31 cellular contexts compared by ENCODE assay signal in the genomic region with DNA sequence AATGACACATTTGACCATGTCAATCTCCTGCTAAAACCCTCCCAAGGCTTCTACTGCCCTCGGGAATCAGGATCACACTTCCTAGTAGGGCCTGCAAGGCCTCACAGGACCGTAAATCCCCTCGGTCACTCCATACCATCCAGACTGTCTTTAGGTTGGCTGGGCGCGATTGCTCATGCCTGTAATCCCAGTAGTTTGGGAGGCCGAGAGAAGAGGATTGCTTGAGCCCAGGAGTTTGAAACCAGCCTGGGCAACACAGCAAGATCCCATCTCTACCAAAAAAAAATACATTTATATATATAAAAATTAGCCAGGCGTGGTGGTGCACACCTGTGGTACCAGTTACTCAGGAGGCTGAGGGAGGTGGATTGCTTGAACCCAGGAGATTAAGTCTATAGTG. TPM values are rescaled to one million over a fixed set of nuclear protein-coding genes. Genes with fewer than 3 reads are reported as not detected.
"Had no signal": no experiment of that assay in that cellular context is flagged by ENCODE, and none has a peak within 500 bp of the region (broad histone marks: within the 10 kb centered on the region; RNA-seq: fewer than 3 reads in every experiment).

No MANE protein-coding gene starts in this region.

- H3K27ac Mint-ChIP-seq: progenitor cell of endocrine pancreas had no signal

- H3K4me1 Mint-ChIP-seq: endodermal cell had no signal

- H3K27me3 Mint-ChIP-seq: naive thymus-derived CD8-positive, alpha-beta T cell; progenitor cell of endocrine pancreas; stimulated activated naive CD8-positive, alpha-beta T cell treated with anti-CD3 and anti-CD28 coated beads, Interleukin-15, amount 100 ng/mL, for 72 hours had no signal

- H3K4me3 ChIP-seq: dorsolateral prefrontal cortex, gastrocnemius medialis, lower lobe of right lung, ovary, smooth muscle cell, suprapubic skin, thyroid gland, vagina had no signal

- H3K36me3 ChIP-seq: gastrocnemius medialis, lower lobe of right lung, ovary, suprapubic skin, thyroid gland, vagina had no signal

- H3K27me3 ChIP-seq: dorsolateral prefrontal cortex, gastrocnemius medialis, ovary, suprapubic skin, thyroid gland, vagina had no signal

- H3K9me3 ChIP-seq: gastrocnemius medialis, lower lobe of right lung, ovary, suprapubic skin, thyroid gland, vagina had no signal

- DNase-seq: dorsolateral prefrontal cortex; effector CD4-positive, alpha-beta T cell; endodermal cell; gastrocnemius medialis; head of caudate nucleus; left ventricle myocardium superior; lower lobe of right lung; naive thymus-derived CD8-positive, alpha-beta T cell; occipital lobe; stimulated activated CD4-positive, alpha-beta T cell treated with anti-CD3 and anti-CD28 coated beads, Interleukin-12 subunit alpha, Interleukin-12 subunit beta, amount 100 ng/mL, for 4 hours; stimulated activated CD4-positive, alpha-beta T cell treated with anti-CD3 and anti-CD28 coated beads, Interleukin-1b, Interleukin-23, amount 100 ng/mL, for 48 hours; stimulated activated CD4-positive, alpha-beta T cell treated with anti-CD3 and anti-CD28 coated beads, Interleukin-4, amount 100 ng/mL, for 1 hour; stimulated activated CD8-positive, alpha-beta memory T cell treated with anti-CD3 and anti-CD28 coated beads, Interleukin-4, amount 100 ng/mL, for 48 hours; stimulated activated naive CD4-positive, alpha-beta T cell; stimulated activated naive CD8-positive, alpha-beta T cell treated with anti-CD3 and anti-CD28 coated beads, Interleukin-15, amount 100 ng/mL, for 72 hours; trophoblast cell had no signal

- H3K27ac ChIP-seq: epithelial cell of prostate, gastrocnemius medialis, lower lobe of right lung, suprapubic skin, thyroid gland, vagina had no signal

- H3K4me1 ChIP-seq: lower lobe of right lung, suprapubic skin, vagina had no signal

- H3K4me2 ChIP-seq: smooth muscle cell had no signal

- ATAC-seq: esophagus mucosa; gastrocnemius medialis; lower lobe of right lung; naive thymus-derived CD8-positive, alpha-beta T cell; sciatic nerve; stimulated activated naive CD8-positive, alpha-beta T cell treated with anti-CD3 and anti-CD28 coated beads, Interleukin-15, amount 100 ng/mL, for 72 hours had no signal

- H3K9me3 Mint-ChIP-seq: endodermal cell; naive thymus-derived CD8-positive, alpha-beta T cell; stimulated activated naive CD8-positive, alpha-beta T cell treated with anti-CD3 and anti-CD28 coated beads, Interleukin-15, amount 100 ng/mL, for 72 hours had no signal

- H3K4me3 Mint-ChIP-seq: endodermal cell; naive thymus-derived CD8-positive, alpha-beta T cell; stimulated activated naive CD8-positive, alpha-beta T cell treated with anti-CD3 and anti-CD28 coated beads, Interleukin-15, amount 100 ng/mL, for 72 hours had no signal

- FAIRE-seq: keratinocyte had no signal

RNA-seq across cellular contexts. Expression of gene SYNGR4, which starts 15.4 kb away (rescaled TPM):
- total RNA-seq: endodermal cell; esophagus mucosa; gastrocnemius medialis; glomerular endothelial cell; left ventricle myocardium superior; lower lobe of right lung; mesenteric fat pad; myocyte; naive thymus-derived CD8-positive, alpha-beta T cell; occipital lobe; ovary; progenitor cell of endocrine pancreas; sciatic nerve; smooth muscle cell; suprapubic skin; thyroid gland; ureter; vagina had no signal
- polyA plus RNA-seq: keratinocyte; naive thymus-derived CD8-positive, alpha-beta T cell; neural cell; ovary; smooth muscle cell had no signal

RNA-seq across cellular contexts. Expression of gene EMP3, which starts 23.4 kb away (rescaled TPM):
- polyA plus RNA-seq: neural cell had no signal

RNA-seq across cellular contexts. Expression of gene GRIN2D, which starts 44.7 kb away (rescaled TPM):
- total RNA-seq: vagina had no signal
- polyA plus RNA-seq: naive thymus-derived CD8-positive, alpha-beta T cell had no signal
